Comparison of ENCODE assay signal across 27 cellular contexts in genomic region chr13:89806594-89806993, GRCh38.
"Had no signal": no experiment of that assay in that cellular context is flagged by ENCODE, and none has a peak within 500 bp of the region (broad histone marks: within the 10 kb centered on the region; RNA-seq: fewer than 3 reads in every experiment).

No MANE protein-coding gene starts in this region.

- ATAC-seq: stimulated activated effector memory CD8-positive, alpha-beta T cell treated with anti-CD3 and anti-CD28 coated beads, Interleukin-12 subunit alpha, Interleukin-12 subunit beta, amount 100 ng/mL, for 72 hours; stimulated activated memory B cell treated with anti-CD40 and anti-IgM and Interleukin-4, amounts not matched to agents 10 μg/mL and 1 μg/mL and 100 μg/mL, for 72 hours; stimulated activated naive B cell treated with anti-CD40 and anti-IgM and Interleukin-4, amounts not matched to agents 10 μg/mL and 1 μg/mL and 100 μg/mL, for 72 hours; stimulated activated naive CD8-positive, alpha-beta T cell treated with anti-CD3 and anti-CD28 coated beads, Interleukin-15, amount 100 ng/mL, for 72 hours; stimulated activated naive CD8-positive, alpha-beta T cell treated with anti-CD3 and anti-CD28 coated beads, Interleukin-15, Interleukin-2, amounts not matched to agents 100 U/mL and 50 U/mL, for 24 hours; upper lobe of right lung had no signal

- H3K27me3 ChIP-seq: stomach, suprapubic skin, testis, thyroid gland, tibial artery, tibial nerve, transverse colon, upper lobe of left lung, upper lobe of right lung, uterus, vagina had no signal

- H3K4me3 ChIP-seq: stomach, suprapubic skin, testis, thoracic aorta, thyroid gland, tibial artery, tibial nerve, transverse colon, upper lobe of left lung, upper lobe of right lung, uterus, vagina had no signal

- DNase-seq: stimulated activated CD4-positive, alpha-beta T cell treated with anti-CD3 and anti-CD28 coated beads, Interleukin-2, amount 100 ng/mL, for 48 hours; stimulated activated CD4-positive, alpha-beta T cell treated with anti-CD3 and anti-CD28 coated beads, Interleukin-4, amount 100 ng/mL, for 1 hour; stimulated activated CD4-positive, alpha-beta T cell treated with anti-CD3 and anti-CD28 coated beads, Interleukin-4, amount 100 ng/mL, for 24 hours; stimulated activated CD4-positive, alpha-beta T cell treated with anti-CD3 and anti-CD28 coated beads, Interleukin-4, amount 100 ng/mL, for 4 hours; stimulated activated CD8-positive, alpha-beta memory T cell treated with anti-CD3 and anti-CD28 coated beads, Interleukin-4, amount 100 ng/mL, for 48 hours; stimulated activated naive B cell treated with anti-CD40 and anti-IgM and Interleukin-4, amounts not matched to agents 10 μg/mL and 1 μg/mL and 100 μg/mL, for 72 hours; stimulated activated naive CD4-positive, alpha-beta T cell; stimulated activated naive CD4-positive, alpha-beta T cell treated with Interleukin-2 at 50 U/mL for 16 hours; stimulated activated naive CD8-positive, alpha-beta T cell treated with anti-CD3 and anti-CD28 coated beads, Interleukin-15, amount 100 ng/mL, for 72 hours; stimulated activated naive CD8-positive, alpha-beta T cell treated with anti-CD3 and anti-CD28 coated beads, Interleukin-15, Interleukin-2, amounts not matched to agents 100 U/mL and 50 U/mL, for 24 hours; stomach; substantia nigra; testis; thyroid gland; tibial artery; transverse colon; trophoblast cell; upper lobe of left lung; upper lobe of right lung; uterus had no signal

- H3K27ac ChIP-seq: stomach, suprapubic skin, testis, thoracic aorta, thyroid gland, tibial artery, tibial nerve, transverse colon, upper lobe of left lung, upper lobe of right lung, uterus, vagina had no signal

- FAIRE-seq: urothelium cell line had no signal

- H3K4me1 ChIP-seq: stomach, suprapubic skin, testis, thyroid gland, tibial artery, tibial nerve, transverse colon, upper lobe of left lung, upper lobe of right lung, uterus, vagina had no signal

- H3K9me3 ChIP-seq: stomach, suprapubic skin, testis, thoracic aorta, thyroid gland, tibial artery, tibial nerve, transverse colon, upper lobe of left lung, upper lobe of right lung, uterus, vagina had no signal

- H3K36me3 ChIP-seq: stomach, suprapubic skin, thoracic aorta, thyroid gland, tibial artery, tibial nerve, transverse colon, upper lobe of left lung, upper lobe of right lung, uterus, vagina had no signal
